In the genomic region with DNA sequence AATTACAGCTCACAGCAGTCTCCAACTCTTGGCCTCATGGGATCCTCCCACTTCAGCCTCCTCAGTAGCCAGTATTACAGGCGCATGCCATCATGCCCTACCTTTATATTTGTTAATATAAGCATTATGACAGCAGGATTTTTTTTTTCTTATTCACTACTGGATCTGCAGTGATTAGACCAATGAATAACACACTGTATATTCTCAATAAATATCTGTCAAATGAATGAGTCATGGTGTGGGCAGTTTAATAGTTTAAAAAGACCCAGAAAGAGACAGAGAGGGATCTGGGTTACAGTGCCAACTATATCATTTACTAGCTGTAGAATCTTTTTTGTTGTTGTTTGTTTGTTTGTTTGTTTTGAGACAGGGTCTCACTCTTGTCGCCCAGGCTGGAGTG, we compare ENCODE assay signal across 22 cellular contexts.
DNase-seq lines count a peak whose midpoint lies in the region; ATAC-seq and TF ChIP-seq lines count a peak whose summit lies in the region.
"Had no signal": no experiment of that assay in that cellular context is flagged by ENCODE, and none has a peak within 500 bp of the region (broad histone marks: within the 10 kb centered on the region; RNA-seq: fewer than 3 reads in every experiment).

No MANE protein-coding gene starts in this region.

- WGBS in gastroesophageal sphincter (ENCODE audit: low coverage in 1 of 2), 2 donors: 60 to 83% methylated on average over 1 to 2 of the region's 2 CpGs

- TF ChIP-seq EP300 in gastroesophageal sphincter (IDR thresholded peaks at IDR 0.05): no peak

- no peaks in the 10 kb centered on the region for H3K4me1 ChIP-seq in RWPE2 (ENCODE audit: insufficient read depth, poor library complexity, severe bottlenecking)
- no peaks in the 10 kb centered on the region for H3K4me1 ChIP-seq in naive thymus-derived CD4-positive, alpha-beta T cell (ENCODE audit: control insufficient read depth in 2 of 2, insufficient read depth in 2 of 2, low read length in 2 of 2)
- no peaks in the 10 kb centered on the region for H3K4me1 ChIP-seq in gastroesophageal sphincter
- H3K4me1 ChIP-seq: BE2C had no signal

- ATAC-seq in RWPE2 (ENCODE audit: low read depth) (peak; percentile 35; the same call in 1 of the 3 replicates), gastroesophageal sphincter (no peak), GM18873 (IDR thresholded peaks at IDR 0.05; ENCODE audit: low FRiP score, unreplicated experiment) (no peak)
- no peak for ATAC-seq in naive thymus-derived CD4-positive, alpha-beta T cell

- DNase-seq in COLO829 (ENCODE audit: low spot score) (peak; percentile 19), HCEC 1CT (peak; percentile 24), RWPE2 (ENCODE audit: low spot score) (no peak), epithelial cell of esophagus (ENCODE audit: low read depth) (peak; percentile 5), NCI-H82 (lab: John Stamatoyannopoulos, UW) (no peak)
- DNase-seq in naive thymus-derived CD4-positive, alpha-beta T cell: no peak
- DNase-seq: BE2C; CD8-positive, alpha-beta memory T cell; DMS153; DND-41; Karpas-422; NCI-H1105 treated with DMSO at 0.1 percent for 48 hours; NCI-H2029; NCI-H446; NCI-H526; RPMI8226; SHP77; SW 1271 had no signal

- no peak for TF ChIP-seq POLR2A in gastroesophageal sphincter (IDR thresholded peaks at IDR 0.05)

- no peaks in the 10 kb centered on the region for H3K27me3 ChIP-seq in RWPE2 (ENCODE audit: insufficient read depth, poor library complexity, severe bottlenecking)
- H3K27me3 ChIP-seq in naive thymus-derived CD4-positive, alpha-beta T cell (ENCODE audit: control insufficient read depth in 2 of 2, insufficient read depth in 2 of 2, low read length in 2 of 2): no peaks in the 10 kb centered on the region
- no peaks in the 10 kb centered on the region for H3K27me3 ChIP-seq in gastroesophageal sphincter
- H3K27me3 ChIP-seq: BE2C had no signal

- H3K9me3 Mint-ChIP-seq in naive thymus-derived CD4-positive, alpha-beta T cell: peaks cover 0 to 20% (median 3%) of the 10 kb centered on the region in 11 donors
- H3K9me3 Mint-ChIP-seq: T-helper 1 cell treated with Interleukin-12 subunit alpha and Interleukin-12 subunit beta and Interleukin-4 antibody, amounts not matched to agents 30 μg/mL and 1 μg/mL, for 36 hours had no signal

- intact Hi-C loops in naive thymus-derived CD4-positive, alpha-beta T cell (cut with micrococcal nuclease): no loop called here

- H3K27ac Mint-ChIP-seq in naive thymus-derived CD4-positive, alpha-beta T cell: no peak overlapping the region
- H3K27ac Mint-ChIP-seq: CD14-positive monocyte; CD8-positive, alpha-beta memory T cell; T-helper 1 cell treated with Interleukin-12 subunit alpha and Interleukin-12 subunit beta and Interleukin-4 antibody, amounts not matched to agents 30 μg/mL and 1 μg/mL, for 36 hours had no signal

- POLR2A ChIA-PET in naive thymus-derived CD4-positive, alpha-beta T cell (lab: Charles Lee): no interaction called here

- H3K9me3 ChIP-seq in RWPE2 (ENCODE audit: severe bottlenecking) (no peaks in the 10 kb centered on the region), gastroesophageal sphincter (peaks cover 0 to 17% (median 0%) of the 10 kb centered on the region in 3 donors)
- H3K9me3 ChIP-seq in naive thymus-derived CD4-positive, alpha-beta T cell (ENCODE audit: control insufficient read depth in 2 of 3, low read length in 3 of 3): no peaks in the 10 kb centered on the region

- TF ChIP-seq CTCF in RWPE2 (IDR thresholded peaks at IDR 0.05; ENCODE audit: poor library complexity, severe bottlenecking) (no peak), epithelial cell of esophagus (IDR thresholded peaks at IDR 0.05; ENCODE audit: insufficient read depth, low read depth, low read length, missing control alignments) (no peak), gastroesophageal sphincter (IDR thresholded peaks at IDR 0.05) (no peak)

- no peaks in the 10 kb centered on the region for H3K4me1 Mint-ChIP-seq in naive thymus-derived CD4-positive, alpha-beta T cell
- H3K4me1 Mint-ChIP-seq: CD14-positive monocyte; CD8-positive, alpha-beta memory T cell had no signal

- H3K4me3 Mint-ChIP-seq in naive thymus-derived CD4-positive, alpha-beta T cell: no peak overlapping the region
- H3K4me3 Mint-ChIP-seq: CD14-positive monocyte; CD8-positive, alpha-beta memory T cell; T-helper 1 cell treated with Interleukin-12 subunit alpha and Interleukin-12 subunit beta and Interleukin-4 antibody, amounts not matched to agents 30 μg/mL and 1 μg/mL, for 36 hours had no signal

- no peaks in the 10 kb centered on the region for H3K36me3 Mint-ChIP-seq in naive thymus-derived CD4-positive, alpha-beta T cell
- H3K36me3 Mint-ChIP-seq: CD14-positive monocyte; CD8-positive, alpha-beta memory T cell had no signal

- H3K4me3 ChIP-seq in RWPE2 (ENCODE audit: severe bottlenecking) (no peak overlapping the region), epithelial cell of esophagus (ENCODE audit: low read length) (no peak overlapping the region), gastroesophageal sphincter (no peak overlapping the region)
- H3K4me3 ChIP-seq in naive thymus-derived CD4-positive, alpha-beta T cell (ENCODE audit: low read length): no peak overlapping the region

- H3K36me3 ChIP-seq in RWPE2 (ENCODE audit: low read depth) (no peaks in the 10 kb centered on the region), gastroesophageal sphincter (no peaks in the 10 kb centered on the region)
- no peaks in the 10 kb centered on the region for H3K36me3 ChIP-seq in naive thymus-derived CD4-positive, alpha-beta T cell (ENCODE audit: control insufficient read depth in 2 of 3, insufficient read depth in 3 of 3, low read length in 3 of 3)
- H3K36me3 ChIP-seq: BE2C had no signal

- H3K27ac ChIP-seq in RWPE2 (ENCODE audit: poor library complexity, severe bottlenecking): no peak overlapping the region
- no peak overlapping the region for H3K27ac ChIP-seq in naive thymus-derived CD4-positive, alpha-beta T cell (ENCODE audit: low read depth, low read length)
- no peak overlapping the region for H3K27ac ChIP-seq in gastroesophageal sphincter

- peaks cover 0 to 8% (median 4%) of the 10 kb centered on the region in 5 donors for H3K27me3 Mint-ChIP-seq in naive thymus-derived CD4-positive, alpha-beta T cell

- CTCF ChIA-PET in naive thymus-derived CD4-positive, alpha-beta T cell (lab: Charles Lee): no interaction called here

Comparison
In these comparisons a context has a peak if more than half of its experiments do, and no peak if none do; other contexts are left out.
1. DNase-seq: peak in COLO829 (single experiment), HCEC 1CT (single experiment) and epithelial cell of esophagus (single experiment); none in RWPE2 (single experiment), NCI-H82 (single experiment) and naive thymus-derived CD4-positive, alpha-beta T cell (0 of 9).